8 cellular contexts compared by ENCODE assay signal in genomic region chr14:102140027-102140749, GRCh38. TPM values are rescaled to one million over a fixed set of nuclear protein-coding genes. Genes with fewer than 3 reads are reported as not detected.
DNase-seq lines count a peak whose midpoint lies in the region; ATAC-seq and TF ChIP-seq lines count a peak whose summit lies in the region.

No MANE protein-coding gene starts in this region.

- H3K4ac ChIP-seq in trophoblast cell (ENCODE audit: low read depth, low read length): peak overlapping the region; percentile 99

- H3K9me3 Mint-ChIP-seq in activated naive CD4-positive, alpha-beta T cell treated with anti-CD3 and anti-CD28 coated beads, Interleukin-2, amount 10 ng/mL, durations not matched to agents 7 days and 5 days: no peaks in the 10 kb centered on the region

- peak overlapping the region; percentile 78 for H2BK120ac ChIP-seq in trophoblast cell (ENCODE audit: insufficient read depth, low read length, poor library complexity)

- peak overlapping the region; percentile 86 for H4K8ac ChIP-seq in trophoblast cell (ENCODE audit: low read depth, low read length)

- H2BK5ac ChIP-seq in trophoblast cell (ENCODE audit: low read depth, low read length, poor library complexity): peak overlapping the region; percentile 88

- H3K9me3 ChIP-seq in OCI-LY3 (ENCODE audit: insufficient read depth, low read length) (no peaks in the 10 kb centered on the region), cardiac muscle cell (ENCODE audit: low read depth) (no peaks in the 10 kb centered on the region), trophoblast cell (ENCODE audit: insufficient read depth, low read depth, low read length) (no peaks in the 10 kb centered on the region)

- peak overlapping the region; percentile 90 for H3K14ac ChIP-seq in trophoblast cell (ENCODE audit: low read length)

- peaks cover 8% of the 10 kb centered on the region for H4K20me1 ChIP-seq in OCI-LY3 (ENCODE audit: insufficient read depth, low read length)

- H2AK5ac ChIP-seq in trophoblast cell (ENCODE audit: low read length): peak overlapping the region; percentile 69

- CTCF ChIA-PET in activated naive CD4-positive, alpha-beta T cell treated with anti-CD3 and anti-CD28 coated beads, Interleukin-2, amount 10 ng/mL, durations not matched to agents 7 days and 5 days (lab: Charles Lee): no interaction called here

- H3K4me3 ChIP-seq in OCI-LY3 (ENCODE audit: low read length) (peak overlapping the region; percentile 89), cardiac muscle cell (peak overlapping the region; percentile 74), trophoblast cell (ENCODE audit: low read depth, low read length) (peak overlapping the region; percentile 98)

- peak overlapping the region; percentile 72 for H2BK12ac ChIP-seq in trophoblast cell (ENCODE audit: low read length)

- peaks cover 8% of the 10 kb centered on the region for H3K36me3 Mint-ChIP-seq in activated naive CD4-positive, alpha-beta T cell treated with anti-CD3 and anti-CD28 coated beads, Interleukin-2, amount 10 ng/mL, durations not matched to agents 7 days and 5 days

- H3K27me3 ChIP-seq in OCI-LY3 (ENCODE audit: low read depth, low read length) (no peaks in the 10 kb centered on the region), cardiac muscle cell (no peaks in the 10 kb centered on the region), trophoblast cell (ENCODE audit: insufficient read depth, low read length) (no peaks in the 10 kb centered on the region)

- H3K27me3 Mint-ChIP-seq in activated naive CD4-positive, alpha-beta T cell treated with anti-CD3 and anti-CD28 coated beads, Interleukin-2, amount 10 ng/mL, durations not matched to agents 7 days and 5 days: no peaks in the 10 kb centered on the region

- H2AFZ ChIP-seq in OCI-LY3 (ENCODE audit: low read depth, low read length) (peak overlapping the region; percentile 52; the same call in 1 of the 2 replicates), trophoblast cell (ENCODE audit: insufficient read depth, low read length, poor library complexity) (peak overlapping the region; percentile 94)

- peak overlapping the region; percentile 96 for H3K27ac Mint-ChIP-seq in activated naive CD4-positive, alpha-beta T cell treated with anti-CD3 and anti-CD28 coated beads, Interleukin-2, amount 10 ng/mL, durations not matched to agents 7 days and 5 days

- H4K91ac ChIP-seq in trophoblast cell (ENCODE audit: low read depth, low read length): peak overlapping the region; percentile 85

- peaks cover 31% of the 10 kb centered on the region for H3K4me1 Mint-ChIP-seq in activated naive CD4-positive, alpha-beta T cell treated with anti-CD3 and anti-CD28 coated beads, Interleukin-2, amount 10 ng/mL, durations not matched to agents 7 days and 5 days

- no CpG with 5 or more reads among the region's 48 CpGs for WGBS in trophoblast cell (ENCODE audit: extremely low coverage, insufficient coverage, insufficient read length)

- peaks cover 14% of the 10 kb centered on the region for H3K4me1 ChIP-seq in OCI-LY3 (ENCODE audit: low read length)
- peaks cover 16% of the 10 kb centered on the region for H3K4me1 ChIP-seq in cardiac muscle cell (ENCODE audit: low read depth)
- H3K4me1 ChIP-seq in trophoblast cell (ENCODE audit: control insufficient read depth in 1 of 2, insufficient read depth in 2 of 2, low read length in 2 of 2): no peaks in the 10 kb centered on the region

- ATAC-seq in HG02798 (IDR thresholded peaks at IDR 0.05; ENCODE audit: poor library complexity, unreplicated experiment): peak; percentile 9

- peak overlapping the region; percentile 95 for H4K12ac ChIP-seq in trophoblast cell (ENCODE audit: low read depth, low read length)

- peak overlapping the region; percentile 89 for H3K4me2 ChIP-seq in OCI-LY3 (ENCODE audit: low read length)
- peak overlapping the region; percentile 85 for H3K4me2 ChIP-seq in trophoblast cell (ENCODE audit: low read length)

- H3K36me3 ChIP-seq in OCI-LY3 (replicated peaks; ENCODE audit: low read depth, low read length) (no peaks in the 10 kb centered on the region), cardiac muscle cell (no peaks in the 10 kb centered on the region), trophoblast cell (ENCODE audit: control insufficient read depth in 1 of 2, insufficient read depth in 2 of 2, low read length in 2 of 2) (peaks cover 2 to 3% of the 10 kb centered on the region in 2 experiments)

- H3K27ac ChIP-seq in OCI-LY3 (ENCODE audit: low read length): peak overlapping the region; percentile 47
- peak overlapping the region; percentile 85 for H3K27ac ChIP-seq in cardiac muscle cell
- H3K27ac ChIP-seq in trophoblast cell (ENCODE audit: low read depth, low read length): peak overlapping the region; percentile 81

- no peak overlapping the region for H3K23ac ChIP-seq in trophoblast cell (ENCODE audit: low read length)

- H3K4me3 Mint-ChIP-seq in activated naive CD4-positive, alpha-beta T cell treated with anti-CD3 and anti-CD28 coated beads, Interleukin-2, amount 10 ng/mL, durations not matched to agents 7 days and 5 days: peak overlapping the region; percentile 97

- H3K18ac ChIP-seq in trophoblast cell (ENCODE audit: low read length): peak overlapping the region; percentile 94

- H3K79me2 ChIP-seq in OCI-LY3 (ENCODE audit: low read length) (peaks cover 56% of the 10 kb centered on the region), trophoblast cell (ENCODE audit: control insufficient read depth, insufficient read depth, low read length, poor library complexity) (peaks cover 13% of the 10 kb centered on the region)

- H3K9ac ChIP-seq in OCI-LY3 (ENCODE audit: low read length) (peak overlapping the region; percentile 79), trophoblast cell (ENCODE audit: low read length) (peak overlapping the region; percentile 90)

- peaks cover 9% of the 10 kb centered on the region for H3K79me1 ChIP-seq in trophoblast cell (ENCODE audit: low read length)

- DNase-seq in NCI-H146 (lab: John Stamatoyannopoulos, UW) (peak; percentile 36), NCI-H146 treated with DMSO at 0.1 percent for 48 hours (lab: John Stamatoyannopoulos, UW; ENCODE audit: unreplicated experiment) (no peak), cardiac muscle cell (ENCODE audit: low read depth in 1 of 2, low spot score in 1 of 2) (peak; percentile 20 to 52), trophoblast cell (peak; percentile 27 to 51), NCI-H1048 (lab: John Stamatoyannopoulos, UW) (no peak)
- peak; percentile 61 for DNase-seq in activated naive CD4-positive, alpha-beta T cell treated with anti-CD3 and anti-CD28 coated beads, Interleukin-2, amount 10 ng/mL, durations not matched to agents 7 days and 5 days

- TF ChIP-seq CTCF in OCI-LY3 (IDR thresholded peaks at IDR 0.05; ENCODE audit: low read depth, low read length) (no peak), cardiac muscle cell (IDR thresholded peaks at IDR 0.05; ENCODE audit: low read depth, low read length) (no peak)

RNA-seq across cellular contexts. Expression of gene WDR20, which starts 0.5 kb away (rescaled TPM):
- 20.5 and 24.0 TPM in 2 replicates for total RNA-seq in cardiac muscle cell
- polyA plus RNA-seq in cardiac muscle cell: 25.6 and 27.0 TPM in 2 replicates
- 17.9 and 18.4 TPM in 2 replicates for polyA plus RNA-seq in trophoblast cell (2013)

RNA-seq across cellular contexts. Expression of gene HSP90AA1, which starts 53.3 kb away (rescaled TPM):
- 142 and 269 TPM in 2 replicates for total RNA-seq in cardiac muscle cell
- polyA plus RNA-seq in cardiac muscle cell: 598 and 1,021 TPM in 2 replicates
- polyA plus RNA-seq in trophoblast cell (2013): 699 and 726 TPM in 2 replicates

Comparison
In these comparisons a context has a peak if more than half of its experiments do, and no peak if none do; other contexts are left out.
1. DNase-seq: peak in NCI-H146 (single experiment), activated naive CD4-positive, alpha-beta T cell treated with anti-CD3 and anti-CD28 coated beads, Interleukin-2, amount 10 ng/mL, durations not matched to agents 7 days and 5 days (single experiment), cardiac muscle cell (2 of 2) and trophoblast cell (2 of 2); none in NCI-H146 treated with DMSO at 0.1 percent for 48 hours (single experiment) and NCI-H1048 (single experiment).
2. Peak in every context shown above with its lines, with median percentiles within 50 percentile points of each other: H3K27ac ChIP-seq and H3K4me3 ChIP-seq.